10 cellular contexts compared by ENCODE assay signal in genomic region chr6:149938013-149938570, GRCh38. TPM values are rescaled to one million over a fixed set of nuclear protein-coding genes. Genes with fewer than 3 reads are reported as not detected.
DNase-seq lines count a peak whose midpoint lies in the region; ATAC-seq and TF ChIP-seq lines count a peak whose summit lies in the region.
"Not testable (repeated sequence)": the region's sequence is repeated elsewhere in the genome, so short reads cannot be mapped to it uniquely, and the experiment has no call there.
"Had no signal": no experiment of that assay in that cellular context is flagged by ENCODE, and none has a peak within 500 bp of the region (broad histone marks: within the 10 kb centered on the region; RNA-seq: fewer than 3 reads in every experiment).

No MANE protein-coding gene starts in this region.

- not testable (repeated sequence) for H3K79me2 ChIP-seq in SU-DHL-6 (ENCODE audit: insufficient read depth, low read length)

- peaks cover 86% of the 10 kb centered on the region for H3K27me3 Mint-ChIP-seq in activated naive CD8-positive, alpha-beta T cell treated with anti-CD3 and anti-CD28 coated beads, Interleukin-2, amount 10 ng/mL, durations not matched to agents 7 days and 5 days
- peaks cover 98% of the 10 kb centered on the region for H3K27me3 Mint-ChIP-seq in neural crest cell (ENCODE audit: low read depth)

- H2BK5ac ChIP-seq in IMR-90 (ENCODE audit: low read depth, low read length, poor library complexity, severe bottlenecking) = not testable (repeated sequence)

- not testable (repeated sequence) for H3F3A ChIP-seq in SU-DHL-6 (ENCODE audit: insufficient read depth)

- H2AFZ ChIP-seq in IMR-90 (replicated peaks; ENCODE audit: low read length, poor library complexity) = peak overlapping the region; percentile 95
- peak overlapping the region; percentile 92 for H2AFZ ChIP-seq in SU-DHL-6 (ENCODE audit: low read depth, low read length, severe bottlenecking)

- H2BK120ac ChIP-seq in IMR-90 (ENCODE audit: low read depth, low read length) = not testable (repeated sequence)

- not testable (repeated sequence) for H3K9me1 ChIP-seq in IMR-90 (ENCODE audit: insufficient read depth, low read length)

- H3K4me3 ChIP-seq in BLaER1 (peak overlapping the region; percentile 44), IMR-90 (ENCODE audit: insufficient read depth, low read depth, low read length) (peak overlapping the region; percentile 46), SU-DHL-6 (ENCODE audit: insufficient read depth, low read length, poor library complexity, severe bottlenecking) (peak overlapping the region; percentile 51), iPS-18a (ENCODE audit: low read length) (peak overlapping the region; percentile 38), stomach (peak overlapping the region; percentile 33 to 57 (median 44))
- not testable (repeated sequence) for H3K4me3 ChIP-seq in endocrine pancreas (ENCODE audit: control insufficient read depth, insufficient read depth, low read length)

- POLR2A ChIA-PET in IMR-90 (lab: Charles Lee; ENCODE audit: unreplicated experiment); activated naive CD8-positive, alpha-beta T cell treated with anti-CD3 and anti-CD28 coated beads, Interleukin-2, amount 10 ng/mL, durations not matched to agents 7 days and 5 days (lab: Charles Lee): not testable (repeated sequence)

- H3K79me1 ChIP-seq in IMR-90 (ENCODE audit: low read depth in 1 of 2, low read length in 2 of 2) = not testable (repeated sequence)

- H4K8ac ChIP-seq in IMR-90 (ENCODE audit: low read depth in 2 of 2, low read length in 2 of 2) = peak overlapping the region in 1 of 2 experiments; percentile 40; a peak in 2 of 4 replicates

- H3K9me3 ChIP-seq in BLaER1; IMR-90 (ENCODE audit: control insufficient read depth, insufficient read depth, low read length); SU-DHL-6 (ENCODE audit: insufficient read depth, low read length); endocrine pancreas (ENCODE audit: control insufficient read depth, low read length); iPS-18a (ENCODE audit: control insufficient read depth, low read depth, low read length); stomach: not testable (repeated sequence)

- peaks cover 71% of the 10 kb centered on the region for H4K20me1 ChIP-seq in BLaER1
- H4K20me1 ChIP-seq in IMR-90 (ENCODE audit: insufficient read depth, low read length); SU-DHL-6 (ENCODE audit: low read depth, low read length): not testable (repeated sequence)

- TF ChIP-seq RAD21 in IMR-90 (IDR thresholded peaks at IDR 0.05; ENCODE audit: low read length) = not testable (repeated sequence)

- H3K56ac ChIP-seq in IMR-90 (ENCODE audit: extremely low read depth, insufficient read depth, low read length) = not testable (repeated sequence)

- ATAC-seq in IMR-90 (ENCODE audit: low read depth) = peak; percentile 6; the same call in 1 of the 2 replicates
- ATAC-seq in activated naive CD8-positive, alpha-beta T cell treated with anti-CD3 and anti-CD28 coated beads, Interleukin-2, amount 10 ng/mL, durations not matched to agents 7 days and 5 days (ENCODE audit: low read depth) = peak; percentile 21

- H3K9me3 Mint-ChIP-seq in activated naive CD8-positive, alpha-beta T cell treated with anti-CD3 and anti-CD28 coated beads, Interleukin-2, amount 10 ng/mL, durations not matched to agents 7 days and 5 days; neural crest cell: not testable (repeated sequence)

- dilution Hi-C loops in IMR-90 (cut with HindIII; ENCODE audit: low sequenced_read_pairs, unreplicated experiment) = not testable (repeated sequence)

- H2BK15ac ChIP-seq in IMR-90 (ENCODE audit: low read depth, low read length) = not testable (repeated sequence)

- in situ Hi-C loops in IMR-90 (cut with MboI; ENCODE audit: low sequenced_read_pairs) = loop anchor here (5.0 to 25.0 kb wide), 3 partner anchors 69 to 877 kb away; no protein-coding TSS in a partner anchor

- H3K36me3 Mint-ChIP-seq in activated naive CD8-positive, alpha-beta T cell treated with anti-CD3 and anti-CD28 coated beads, Interleukin-2, amount 10 ng/mL, durations not matched to agents 7 days and 5 days; neural crest cell (ENCODE audit: low read depth): not testable (repeated sequence)

- peaks cover 20% of the 10 kb centered on the region for H3K4me1 ChIP-seq in BLaER1
- H3K4me1 ChIP-seq in IMR-90 (ENCODE audit: control insufficient read depth, insufficient read depth, low read length); endocrine pancreas (ENCODE audit: control insufficient read depth, insufficient read depth, low read length); iPS-18a (ENCODE audit: control insufficient read depth, low read depth, low read length): not testable (repeated sequence)
- H3K4me1 ChIP-seq in stomach = peaks cover 17 to 32% (median 28%) of the 10 kb centered on the region in 4 donors

- not testable (repeated sequence) for TF ChIP-seq EP300 in stomach (IDR thresholded peaks at IDR 0.05)

- H2AK5ac ChIP-seq in IMR-90 (ENCODE audit: low read depth, low read length) = not testable (repeated sequence)

- WGBS in IMR-90 (ENCODE audit: extremely low coverage in 2 of 2, insufficient read length in 1 of 2), 2 experiments = 0% methylated on average over 10 of the region's 20 CpGs; no CpG with 5 or more reads in 1 of the 2 experiments
- 2 to 5% (median 3%) methylated on average over 14 to 15 of the region's 20 CpGs for WGBS in stomach, 5 donors

- not testable (repeated sequence) for DNase-seq in IMR-90; activated naive CD8-positive, alpha-beta T cell treated with anti-CD3 and anti-CD28 coated beads, Interleukin-2, amount 10 ng/mL, durations not matched to agents 7 days and 5 days; neural crest cell (ENCODE audit: low read depth, low spot score); stomach

- intact Hi-C loops in IMR-90 (cut with micrococcal nuclease) = loop anchor here (10.0 kb wide), 1 partner anchor 877 kb away; no protein-coding TSS in a partner anchor
- intact Hi-C loops in stomach (cut with DNase I; ENCODE audit: low total_unique reads) = not testable (repeated sequence)

- not testable (repeated sequence) for H4K91ac ChIP-seq in IMR-90 (ENCODE audit: insufficient read depth, low read depth, low read length)

- H4K5ac ChIP-seq in IMR-90 (ENCODE audit: low read depth, low read length) = not testable (repeated sequence)

- not testable (repeated sequence) for H3K18ac ChIP-seq in IMR-90 (ENCODE audit: low read depth, low read length)

- H3K9ac ChIP-seq in BLaER1; iPS-18a (ENCODE audit: low read length): not testable (repeated sequence)
- 0 out of 2 replicates have a peak overlapping the region, but pooled peaks have one; percentile 18 for H3K9ac ChIP-seq in IMR-90 (ENCODE audit: low read depth, low read length)
- peak overlapping the region; percentile 52 for H3K9ac ChIP-seq in SU-DHL-6 (ENCODE audit: low read length)
- H3K9ac ChIP-seq in endocrine pancreas (ENCODE audit: control insufficient read depth, insufficient read depth, low read length) = peak overlapping the region; percentile 54

- not testable (repeated sequence) for BruUV-seq in IMR-90 (replicated peaks; lab: Mats Ljungman, UMichigan)

- not testable (repeated sequence) for H3K4ac ChIP-seq in IMR-90 (ENCODE audit: low read depth, low read length)

- peak overlapping the region; percentile 84 for H2AK9ac ChIP-seq in IMR-90 (replicated peaks; ENCODE audit: low read depth, low read length, poor library complexity)

- H3K4me1 Mint-ChIP-seq in activated naive CD8-positive, alpha-beta T cell treated with anti-CD3 and anti-CD28 coated beads, Interleukin-2, amount 10 ng/mL, durations not matched to agents 7 days and 5 days = peaks cover 40% of the 10 kb centered on the region
- H3K4me1 Mint-ChIP-seq in neural crest cell = peaks cover 11% of the 10 kb centered on the region

- H3K9me2 ChIP-seq in SU-DHL-6 (replicated peaks; ENCODE audit: insufficient read depth, low read length) = not testable (repeated sequence)

- peak overlapping the region; percentile 71 for H3K4me3 Mint-ChIP-seq in activated naive CD8-positive, alpha-beta T cell treated with anti-CD3 and anti-CD28 coated beads, Interleukin-2, amount 10 ng/mL, durations not matched to agents 7 days and 5 days
- H3K4me3 Mint-ChIP-seq in neural crest cell = peak overlapping the region; percentile 32

- not testable (repeated sequence) for TF ChIP-seq CTCF in IMR-90 (conservative IDR thresholded peaks at IDR 0.05; ENCODE audit: low read depth, low read length); SU-DHL-6 (IDR thresholded peaks at IDR 0.05; ENCODE audit: insufficient read depth, low read length, poor library complexity, severe bottlenecking); stomach (IDR thresholded peaks at IDR 0.05)
- peak; percentile 28 for TF ChIP-seq CTCF in neural crest cell (conservative IDR thresholded peaks at IDR 0.05)

- not testable (repeated sequence) for H3K27ac ChIP-seq in BLaER1; IMR-90 (ENCODE audit: insufficient read depth, low read length); SU-DHL-6 (ENCODE audit: low read depth, low read length); iPS-18a (ENCODE audit: low read length); stomach

- 0 out of 2 replicates have a peak overlapping the region, but pooled peaks have one; percentile 24 for H3K23ac ChIP-seq in IMR-90 (ENCODE audit: low read depth, low read length)

- H3K14ac ChIP-seq in IMR-90 (replicated peaks; ENCODE audit: low read depth, low read length) = 0 out of 2 replicates have a peak overlapping the region, but pooled peaks have one; percentile 34

- TF ChIP-seq POLR2A in IMR-90 (IDR thresholded peaks at IDR 0.05; ENCODE audit: low read depth, low read length); stomach (IDR thresholded peaks at IDR 0.05): not testable (repeated sequence)

- not testable (repeated sequence) for H2BK20ac ChIP-seq in IMR-90 (ENCODE audit: low read depth, low read length)

- CTCF ChIA-PET in IMR-90 (lab: Yijun Ruan, JAX) = not testable (repeated sequence)

- not testable (repeated sequence) for H3K36me3 ChIP-seq in BLaER1; IMR-90 (ENCODE audit: control insufficient read depth, insufficient read depth, low read length); SU-DHL-6 (ENCODE audit: low read length); endocrine pancreas (ENCODE audit: control insufficient read depth, insufficient read depth, low read length); iPS-18a (ENCODE audit: control insufficient read depth, low read depth, low read length); stomach

- peak overlapping the region; percentile 59 for H3K4me2 ChIP-seq in BLaER1
- H3K4me2 ChIP-seq in IMR-90 (ENCODE audit: low read depth, low read length) = peak overlapping the region; percentile 91
- peak overlapping the region; percentile 80 for H3K4me2 ChIP-seq in SU-DHL-6 (ENCODE audit: low read depth, low read length, poor library complexity, severe bottlenecking)

- H3K27me3 ChIP-seq in BLaER1 (peaks cover 95% of the 10 kb centered on the region), IMR-90 (ENCODE audit: control insufficient read depth, insufficient read depth, low read length) (peaks cover 54% of the 10 kb centered on the region), endocrine pancreas (ENCODE audit: control insufficient read depth, insufficient read depth, low read length) (peaks cover 43% of the 10 kb centered on the region), iPS-18a (ENCODE audit: control insufficient read depth, insufficient read depth, low read length) (peaks cover 100% of the 10 kb centered on the region), stomach (peaks cover 23 to 98% (median 79%) of the 10 kb centered on the region in 3 donors)
- H3K27me3 ChIP-seq in SU-DHL-6 (ENCODE audit: low read length) = not testable (repeated sequence)

- H3K27ac Mint-ChIP-seq in activated naive CD8-positive, alpha-beta T cell treated with anti-CD3 and anti-CD28 coated beads, Interleukin-2, amount 10 ng/mL, durations not matched to agents 7 days and 5 days; neural crest cell (ENCODE audit: unreplicated experiment): not testable (repeated sequence)

RNA-seq across cellular contexts. Expression of gene ULBP2, which starts 3.7 kb away (rescaled TPM):
- total RNA-seq in IMR-90 (2012; rRNA removed) = 7.2 and 7.9 TPM in 2 replicates
- 16.2 and 17.0 TPM in 2 replicates for polyA plus RNA-seq in IMR-90 (2012; rRNA removed)
- polyA plus RNA-seq in IMR-90 (2012; cell fraction: cytosol; rRNA removed) = 12.4 and 17.1 TPM in 2 replicates
- polyA plus RNA-seq in IMR-90 (2012; cell fraction: nucleus; rRNA removed; ENCODE audit: low replicate concordance) = 6.0 and 6.8 TPM in 2 replicates
- total RNA-seq in activated naive CD8-positive, alpha-beta T cell treated with anti-CD3 and anti-CD28 coated beads, Interleukin-2, amount 10 ng/mL, durations not matched to agents 7 days and 5 days = under 1 TPM; 0.53 to 0.60 TPM
- total RNA-seq in neural crest cell = 0.23 and 0.30 TPM in 2 replicates
- total RNA-seq in stomach = 1 to 10 TPM in 1 of 5 donors, not detected in 4; 1.4 TPM
- under 1 TPM in 2 of 3 donors, not detected in 1; 0.31 to 0.43 TPM for polyA plus RNA-seq in stomach

RNA-seq across cellular contexts. Expression of gene RAET1G, which starts 15.2 kb away (rescaled TPM):
- total RNA-seq in IMR-90 (2012; rRNA removed) (1.3 and 2.2 TPM in 2 replicates), neural crest cell (not detected in 2 replicates), stomach (under 1 TPM in 1 of 5 donors, not detected in 4; 0.89 TPM)
- polyA plus RNA-seq in IMR-90 (2012; rRNA removed) (3.6 and 4.2 TPM in 2 replicates), stomach (1 to 10 TPM in 1 of 3 donors, not detected in 2; 3.1 TPM)
- 2.9 and 4.8 TPM in 2 replicates for polyA plus RNA-seq in IMR-90 (2012; cell fraction: cytosol; rRNA removed)
- 1.3 and 2.7 TPM in 2 replicates for polyA plus RNA-seq in IMR-90 (2012; cell fraction: nucleus; rRNA removed; ENCODE audit: low replicate concordance)
- total RNA-seq in activated naive CD8-positive, alpha-beta T cell treated with anti-CD3 and anti-CD28 coated beads, Interleukin-2, amount 10 ng/mL, durations not matched to agents 7 days and 5 days = not detected
- total RNA-seq: liver had no signal
- polyA plus RNA-seq: liver had no signal

RNA-seq across cellular contexts. Expression of gene ULBP1, which starts 25.7 kb away (rescaled TPM):
- 0.18 and 0.56 TPM in 2 replicates for total RNA-seq in IMR-90 (2012; rRNA removed)
- 0.69 and 0.87 TPM in 2 replicates for polyA plus RNA-seq in IMR-90 (2012; rRNA removed)
- 0.25 TPM in 2 replicates for polyA plus RNA-seq in IMR-90 (2012; cell fraction: cytosol; rRNA removed)
- 0.15 and 0.84 TPM in 2 replicates for polyA plus RNA-seq in IMR-90 (2012; cell fraction: nucleus; rRNA removed; ENCODE audit: low replicate concordance)
- under 1 TPM; 0.91 to 0.97 TPM for total RNA-seq in activated naive CD8-positive, alpha-beta T cell treated with anti-CD3 and anti-CD28 coated beads, Interleukin-2, amount 10 ng/mL, durations not matched to agents 7 days and 5 days
- total RNA-seq in neural crest cell = 2.3 and 2.5 TPM in 2 replicates
- total RNA-seq in stomach = 1 to 10 TPM in 1 of 5 donors, not detected in 4; 1.3 TPM
- under 1 TPM in 1 of 3 donors, not detected in 2; 0.03 TPM for polyA plus RNA-seq in stomach

RNA-seq across cellular contexts. Expression of gene RAET1E, which starts 40.2 kb away (rescaled TPM):
- not detected in 2 replicates for total RNA-seq in IMR-90 (2012; rRNA removed)
- polyA plus RNA-seq in IMR-90 (2012; rRNA removed) = not detected in 2 replicates
- 0.02 TPM in 1 of 2 replicates, not detected in the other for polyA plus RNA-seq in IMR-90 (2012; cell fraction: cytosol; rRNA removed)
- polyA plus RNA-seq in IMR-90 (2012; cell fraction: nucleus; rRNA removed; ENCODE audit: low replicate concordance) = 0.16 TPM in 1 of 2 replicates, not detected in the other
- total RNA-seq in activated naive CD8-positive, alpha-beta T cell treated with anti-CD3 and anti-CD28 coated beads, Interleukin-2, amount 10 ng/mL, durations not matched to agents 7 days and 5 days = not detected
- total RNA-seq in neural crest cell = not detected in 2 replicates
- not detected for total RNA-seq in stomach
- polyA plus RNA-seq in stomach = 1 to 10 TPM in 1 of 3 donors, under 1 TPM in 1, not detected in 1; 0.19 to 2.6 TPM
- total RNA-seq: liver, renal cortical epithelial cell had no signal
- polyA plus RNA-seq: liver had no signal
